Comparison of ENCODE assay signal across 32 cellular contexts in the genomic region with DNA sequence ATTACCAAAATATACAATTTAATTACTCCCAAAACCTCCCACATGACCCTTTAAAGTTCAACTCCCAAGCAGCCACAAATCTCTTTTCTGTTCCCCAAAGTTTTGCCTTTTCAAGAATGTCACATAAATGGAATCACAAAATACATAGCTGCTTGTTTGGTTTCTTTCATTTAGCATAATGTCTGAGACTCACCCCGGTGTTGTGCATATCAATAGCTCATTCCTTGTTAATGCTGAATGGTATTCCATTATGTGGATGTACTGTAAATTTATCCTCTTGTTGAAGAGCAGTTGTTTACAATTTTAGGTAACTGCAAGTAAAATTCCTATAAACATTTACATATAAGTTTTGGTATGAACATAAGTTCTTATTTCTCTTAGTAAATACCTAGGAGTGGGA.
"Had no signal": no experiment of that assay in that cellular context is flagged by ENCODE, and none has a peak within 500 bp of the region (broad histone marks: within the 10 kb centered on the region; RNA-seq: fewer than 3 reads in every experiment).

No MANE protein-coding gene starts in this region.

- FAIRE-seq: TTC549 had no signal

- ATAC-seq: activated CD4-positive, CD25-positive, alpha-beta regulatory T cell treated with anti-CD3 and anti-CD28 coated beads, Interleukin-2, amount 50 U/mL, for 24 hours; activated CD8-positive, alpha-beta memory T cell treated with anti-CD3 and anti-CD28 coated beads, Interleukin-2, amount 10 ng/mL, durations not matched to agents 7 days and 5 days; activated CD8-positive, alpha-beta T cell treated with anti-CD3 and anti-CD28 coated beads, Interleukin-2, amount 10 ng/mL, durations not matched to agents 7 days and 5 days; Panc1; Right ventricle myocardium inferior; T-cell had no signal

- H3K27ac Mint-ChIP-seq: activated CD8-positive, alpha-beta memory T cell treated with anti-CD3 and anti-CD28 coated beads, Interleukin-2, amount 10 ng/mL, durations not matched to agents 7 days and 5 days; activated CD8-positive, alpha-beta T cell treated with anti-CD3 and anti-CD28 coated beads, Interleukin-2, amount 10 ng/mL, durations not matched to agents 7 days and 5 days; activated naive CD8-positive, alpha-beta T cell; activated T-cell treated with anti-CD3 and anti-CD28 coated beads, Interleukin-2, amount 50 U/mL, for 24 hours; activated T-helper 1 cell treated with anti-CD3 and anti-CD28 coated beads, Interleukin-12 subunit alpha, Interleukin-12 subunit beta, Interleukin-2, Interleukin-4 antibody, amounts not matched to agents 30 ng/mL and 10 ng/mL and 1 ng/mL, durations not matched to agents 14 hours and 24 hours and 36 hours had no signal

- H3K27me3 ChIP-seq: brain microvascular endothelial cell, cardiac muscle cell had no signal

- H3K4me3 Mint-ChIP-seq: activated CD8-positive, alpha-beta memory T cell treated with anti-CD3 and anti-CD28 coated beads, Interleukin-2, amount 10 ng/mL, durations not matched to agents 7 days and 5 days; activated CD8-positive, alpha-beta T cell treated with anti-CD3 and anti-CD28 coated beads, Interleukin-2, amount 10 ng/mL, durations not matched to agents 7 days and 5 days; activated naive CD8-positive, alpha-beta T cell; activated T-cell treated with anti-CD3 and anti-CD28 coated beads, Interleukin-2, amount 50 U/mL, for 24 hours; activated T-helper 1 cell treated with anti-CD3 and anti-CD28 coated beads, Interleukin-12 subunit alpha, Interleukin-12 subunit beta, Interleukin-2, Interleukin-4 antibody, amounts not matched to agents 30 ng/mL and 10 ng/mL and 1 ng/mL, durations not matched to agents 14 hours and 24 hours and 36 hours; T-cell had no signal

- H3K9me3 Mint-ChIP-seq: activated T-cell treated with anti-CD3 and anti-CD28 coated beads, Interleukin-2, amount 50 U/mL, for 24 hours; activated T-helper 1 cell treated with anti-CD3 and anti-CD28 coated beads, Interleukin-12 subunit alpha, Interleukin-12 subunit beta, Interleukin-2, Interleukin-4 antibody, amounts not matched to agents 30 ng/mL and 10 ng/mL and 1 ng/mL, durations not matched to agents 14 hours and 24 hours and 36 hours; T-cell had no signal

- DNase-seq: activated CD4-positive, alpha-beta T cell treated with anti-CD3 and anti-CD28 coated beads for 4 hours; activated CD8-positive, alpha-beta memory T cell treated with anti-CD3 and anti-CD28 coated beads, Interleukin-2, amount 10 ng/mL, durations not matched to agents 7 days and 5 days; activated CD8-positive, alpha-beta T cell treated with anti-CD3 and anti-CD28 coated beads, Interleukin-2, amount 10 ng/mL, durations not matched to agents 7 days and 5 days; activated effector memory CD4-positive, alpha-beta T cell treated with Interleukin-2 at 50 U/mL for 16 hours; activated naive CD4-positive, alpha-beta T cell; activated T-cell treated with anti-CD3 and anti-CD28 coated beads, Interleukin-2, amount 50 U/mL, for 24 hours; amygdala; brain microvascular endothelial cell; cerebellar nuclear complex; MM.1S; NCI-H1105; NCI-H1436; NCI-H1694 treated with DMSO at 0.1 percent for 48 hours; NCI-H2029 treated with DMSO at 0.1 percent for 48 hours; NCI-H345; NCI-H510A; NCI-H526 treated with DMSO at 0.1 percent for 48 hours; NCI-H82; OCI-M1; RPMI8226; T-cell; T-helper 2 cell; T1000 had no signal

- H3K27ac ChIP-seq: brain microvascular endothelial cell, cardiac muscle cell, SK-N-MC, VCaP had no signal

- H3K27me3 Mint-ChIP-seq: activated CD8-positive, alpha-beta memory T cell treated with anti-CD3 and anti-CD28 coated beads, Interleukin-2, amount 10 ng/mL, durations not matched to agents 7 days and 5 days; activated naive CD8-positive, alpha-beta T cell; activated T-cell treated with anti-CD3 and anti-CD28 coated beads, Interleukin-2, amount 50 U/mL, for 24 hours; T-cell had no signal
